16 cellular contexts compared by ENCODE assay signal in the genomic region with DNA sequence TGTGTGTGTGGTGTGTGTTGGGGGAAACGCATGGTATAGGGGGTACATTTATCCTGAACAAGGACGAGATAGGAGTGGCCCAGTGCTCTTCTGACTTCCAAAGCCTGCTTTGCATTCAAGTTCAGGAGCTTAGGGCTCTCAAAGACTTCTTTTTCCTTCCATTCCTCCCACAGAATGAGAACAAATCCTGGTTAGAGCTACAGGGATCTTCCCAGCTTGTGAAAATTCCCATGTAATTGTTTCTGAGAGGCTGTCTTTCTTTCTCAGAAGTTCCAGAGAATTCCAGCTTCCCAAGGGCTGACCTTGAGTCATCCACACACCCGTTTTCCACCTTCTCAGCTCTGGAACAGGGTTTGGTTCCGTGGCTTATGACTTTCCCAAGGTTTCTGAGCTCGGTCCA. TPM values are rescaled to one million over a fixed set of nuclear protein-coding genes. Genes with fewer than 3 reads are reported as not detected.
DNase-seq lines count a peak whose midpoint lies in the region; TF ChIP-seq lines count a peak whose summit lies in the region.
"Had no signal": no experiment of that assay in that cellular context is flagged by ENCODE, and none has a peak within 500 bp of the region (broad histone marks: within the 10 kb centered on the region; RNA-seq: fewer than 3 reads in every experiment).

No MANE protein-coding gene starts in this region.

- H3K9me3 ChIP-seq in HUES64 (ENCODE audit: insufficient read depth, low read depth, low read length): no peaks in the 10 kb centered on the region
- H3K9me3 ChIP-seq: BE2C had no signal

- H3K27ac ChIP-seq in HUES64 (ENCODE audit: low read depth, low read length) (peak overlapping the region; percentile 54), substantia nigra (ENCODE audit: low read depth, low read length, poor library complexity, severe bottlenecking) (no peak overlapping the region)

- no peaks in the 10 kb centered on the region for H3K27me3 ChIP-seq in HUES64 (ENCODE audit: insufficient read depth, low read length)
- H3K27me3 ChIP-seq: BE2C had no signal

- WGBS in HUES64: 62% methylated on average over 5 of the region's 5 CpGs

- H3K4me1 ChIP-seq in HUES64 (ENCODE audit: insufficient read depth, low read length): peaks cover 63% of the 10 kb centered on the region
- H3K4me1 ChIP-seq: BE2C had no signal

- DNase-seq in COLO829 (ENCODE audit: low spot score) (peak; percentile 28), fibroblast of pulmonary artery (ENCODE audit: low read depth) (peak; percentile 8), stromal cell of bone marrow (ENCODE audit: low read depth) (peak; percentile 27), NCI-H2196 treated with DMSO at 0.1 percent for 48 hours (lab: John Stamatoyannopoulos, UW; ENCODE audit: unreplicated experiment) (no peak), EL (no peak), substantia nigra (lab: John Stamatoyannopoulos, UW) (no peak)
- DNase-seq: BE2C; CD4-positive, alpha-beta memory T cell; DND-41; MM.1S; NCI-H1105; NCI-H187; NCI-H2171 treated with DMSO at 0.1 percent for 48 hours; NCI-H510A; NCI-H82 had no signal

- H3K36me3 ChIP-seq in HUES64 (ENCODE audit: insufficient read depth, low read length): peaks cover 22% of the 10 kb centered on the region

- H3K4me3 ChIP-seq in HUES64 (ENCODE audit: low read length) (no peak overlapping the region), fibroblast of pulmonary artery (replicated peaks; ENCODE audit: low read depth, low read length) (no peak overlapping the region)

- no peak overlapping the region for H3K9ac ChIP-seq in HUES64 (ENCODE audit: low read depth, low read length)

- TF ChIP-seq CTCF in fibroblast of pulmonary artery (IDR thresholded peaks at IDR 0.05; ENCODE audit: low read length, missing control alignments): no peak

RNA-seq across cellular contexts. Expression of a gene that starts 38.9 kb away (rescaled TPM):
- 41.7 TPM for polyA plus RNA-seq in HUES64 (2013, experiment 1 of 2)
- polyA plus RNA-seq in HUES64 (2013, experiment 2 of 2): 39.2 TPM

RNA-seq across cellular contexts. Expression of a gene that starts 39.2 kb away (rescaled TPM):
- 1.8 TPM for polyA plus RNA-seq in HUES64 (2013, experiment 1 of 2)
- polyA plus RNA-seq in HUES64 (2013, experiment 2 of 2): 2.6 TPM

Comparison
In these comparisons a context has a peak if more than half of its experiments do, and no peak if none do; other contexts are left out.
1. DNase-seq: peak in COLO829 (single experiment), fibroblast of pulmonary artery (single experiment) and stromal cell of bone marrow (single experiment); none in NCI-H2196 treated with DMSO at 0.1 percent for 48 hours (single experiment), EL (single experiment) and substantia nigra (0 of 49).